ENCODE assay signal across 16 cellular contexts in the genomic region with DNA sequence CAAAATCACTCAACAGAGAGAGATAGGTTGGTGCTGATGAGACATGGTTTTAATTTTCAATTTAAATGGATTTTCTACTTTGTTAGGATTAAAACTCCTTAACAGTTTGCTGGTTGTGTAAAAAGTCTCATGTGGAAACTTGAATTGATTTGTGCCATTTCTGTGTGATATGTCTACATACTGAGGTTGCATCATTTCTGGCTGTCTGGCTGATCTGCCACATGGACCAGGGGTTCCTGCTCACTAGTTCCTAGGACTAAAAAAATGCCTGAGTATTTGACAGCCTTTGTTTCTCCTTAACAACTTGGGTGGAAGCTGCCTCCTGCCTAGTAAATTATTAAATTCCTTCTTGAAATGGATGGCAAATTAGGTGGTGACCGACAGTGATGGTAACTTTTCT.
"Had no signal": no experiment of that assay in that cellular context is flagged by ENCODE, and none has a peak within 500 bp of the region (broad histone marks: within the 10 kb centered on the region; RNA-seq: fewer than 3 reads in every experiment).

No MANE protein-coding gene starts in this region.

- H3K4me3 ChIP-seq: ascending aorta, cardiac muscle cell, gastrocnemius medialis, heart right ventricle, thoracic aorta had no signal

- H3K36me3 ChIP-seq: ascending aorta, cardiac muscle cell, gastrocnemius medialis, heart right ventricle, thoracic aorta had no signal

- H3K4me1 Mint-ChIP-seq: activated naive CD8-positive, alpha-beta T cell treated with anti-CD3 and anti-CD28 coated beads, Interleukin-2, amount 10 ng/mL, durations not matched to agents 7 days and 5 days had no signal

- H3K27me3 ChIP-seq: ascending aorta, cardiac muscle cell, heart right ventricle had no signal

- ATAC-seq: gastrocnemius medialis; heart right ventricle; left ventricle myocardium superior; stimulated activated naive CD8-positive, alpha-beta T cell treated with anti-CD3 and anti-CD28 coated beads, Interleukin-15, amount 100 ng/mL, for 72 hours had no signal

- DNase-seq: activated CD4-positive, alpha-beta memory T cell treated with anti-CD3 and anti-CD28 coated beads for 36 hours; activated CD4-positive, CD25-positive, alpha-beta regulatory T cell treated with anti-CD3 and anti-CD28 coated beads, Interleukin-2, amount 50 U/mL, for 72 hours; activated gamma-delta T cell treated with Interleukin-2 at 50 U/mL for 16 hours; activated naive CD8-positive, alpha-beta T cell treated with anti-CD3 and anti-CD28 coated beads, Interleukin-2, amount 10 ng/mL, durations not matched to agents 7 days and 5 days; activated T-cell treated with anti-CD3 and anti-CD28 coated beads, Interleukin-2, amount 50 U/mL, for 48 hours; gastrocnemius medialis; heart right ventricle; kidney; left ventricle myocardium superior; stimulated activated CD4-positive, alpha-beta T cell treated with anti-CD3 and anti-CD28 coated beads, Interleukin-15, amount 100 ng/mL, for 24 hours; stimulated activated CD4-positive, alpha-beta T cell treated with anti-CD3 and anti-CD28 coated beads, Interleukin-4, amount 100 ng/mL, for 4 hours; stimulated activated naive CD8-positive, alpha-beta T cell treated with anti-CD3 and anti-CD28 coated beads, Interleukin-15, amount 100 ng/mL, for 72 hours had no signal

- H3K4me1 ChIP-seq: ascending aorta, gastrocnemius medialis had no signal

- H3K9me3 ChIP-seq: ascending aorta, gastrocnemius medialis, heart right ventricle, thoracic aorta had no signal

- H3K36me3 Mint-ChIP-seq: activated CD4-positive, alpha-beta memory T cell treated with anti-CD3 and anti-CD28 coated beads for 36 hours; activated naive CD8-positive, alpha-beta T cell treated with anti-CD3 and anti-CD28 coated beads, Interleukin-2, amount 10 ng/mL, durations not matched to agents 7 days and 5 days had no signal

- H3K4me3 Mint-ChIP-seq: activated CD4-positive, alpha-beta memory T cell treated with anti-CD3 and anti-CD28 coated beads for 36 hours; activated naive CD8-positive, alpha-beta T cell treated with anti-CD3 and anti-CD28 coated beads, Interleukin-2, amount 10 ng/mL, durations not matched to agents 7 days and 5 days; stimulated activated naive CD8-positive, alpha-beta T cell treated with anti-CD3 and anti-CD28 coated beads, Interleukin-15, amount 100 ng/mL, for 72 hours; T-helper 2 cell treated with Interferon-gamma antibody and Interleukin-4, amounts not matched to agents 5 μg/mL and 100 μg/mL, for 36 hours had no signal

- H3K27ac Mint-ChIP-seq: activated CD4-positive, alpha-beta memory T cell treated with anti-CD3 and anti-CD28 coated beads for 36 hours; activated naive CD8-positive, alpha-beta T cell treated with anti-CD3 and anti-CD28 coated beads, Interleukin-2, amount 10 ng/mL, durations not matched to agents 7 days and 5 days; T-helper 2 cell treated with Interferon-gamma antibody and Interleukin-4, amounts not matched to agents 5 μg/mL and 100 μg/mL, for 36 hours had no signal

- H3K27ac ChIP-seq: ascending aorta, cardiac muscle cell, gastrocnemius medialis, heart right ventricle, thoracic aorta had no signal

- H3K9me3 Mint-ChIP-seq: activated CD4-positive, alpha-beta memory T cell treated with anti-CD3 and anti-CD28 coated beads for 36 hours; stimulated activated naive CD8-positive, alpha-beta T cell treated with anti-CD3 and anti-CD28 coated beads, Interleukin-15, amount 100 ng/mL, for 72 hours; T-helper 2 cell treated with Interferon-gamma antibody and Interleukin-4, amounts not matched to agents 5 μg/mL and 100 μg/mL, for 36 hours had no signal
